Comparison of ENCODE assay signal across 8 cellular contexts in the genomic region with DNA sequence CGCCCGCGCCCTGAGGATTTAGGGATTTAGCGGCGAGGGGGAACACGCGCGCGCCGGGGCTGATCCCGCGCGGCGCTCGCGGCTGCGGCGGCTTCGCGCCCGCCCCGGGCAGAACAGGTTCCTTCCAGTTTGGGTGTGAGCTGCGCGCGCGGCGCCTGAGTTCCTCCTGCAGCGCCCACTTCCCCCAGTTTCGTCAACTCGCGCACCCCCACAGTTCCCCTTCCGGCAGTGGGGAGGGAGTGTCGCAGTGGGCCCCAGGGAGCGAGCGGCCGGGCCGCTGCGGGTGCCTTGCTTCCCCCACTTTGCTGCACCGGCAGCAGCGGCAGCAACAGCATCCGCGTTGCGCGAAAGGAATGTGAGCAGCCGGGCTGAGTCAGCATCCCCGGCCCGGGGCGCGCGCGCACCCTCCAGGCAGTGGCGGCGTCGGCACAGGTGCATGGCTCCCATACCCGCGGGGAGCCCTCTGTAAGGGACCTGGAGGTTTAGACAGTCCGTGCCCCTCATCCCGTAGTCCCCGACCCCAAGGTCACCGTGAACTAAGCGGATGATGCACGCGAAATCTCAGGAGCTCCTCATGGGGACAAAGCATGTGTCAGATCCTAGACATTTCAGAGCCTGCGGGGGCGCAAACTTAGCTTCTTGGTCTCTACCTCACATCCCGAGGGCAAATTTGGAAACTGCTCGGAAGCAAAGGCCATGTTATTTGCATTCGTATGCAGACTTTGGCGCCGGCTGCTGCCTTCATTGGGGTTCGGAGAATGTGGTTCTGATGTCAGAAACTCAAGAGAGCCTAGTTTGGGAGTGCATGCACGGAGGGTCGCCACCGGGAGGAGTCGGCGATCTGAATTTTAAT. TPM values are rescaled to one million over a fixed set of nuclear protein-coding genes. Genes with fewer than 3 reads are reported as not detected.
DNase-seq lines count a peak whose midpoint lies in the region; ATAC-seq and TF ChIP-seq lines count a peak whose summit lies in the region.

No MANE protein-coding gene starts in this region.

- TF ChIP-seq POLR2A in right lobe of liver (IDR thresholded peaks at IDR 0.05): peak; percentile 69

- H3K4me3 ChIP-seq in right lobe of liver: peak overlapping the region; percentile 56 to 60 (median 57)

- intact Hi-C loops in activated CD4-positive, alpha-beta T cell treated with anti-CD3 and anti-CD28 coated beads for 36 hours (cut with DNase I, micrococcal nuclease): loop anchor here (1.0 to 5.0 kb wide), 16 partner anchors 34 to 1035 kb away; a partner anchor contains a TSS
- intact Hi-C loops in right lobe of liver (cut with DNase I): no loop called here

- 3% methylated on average over 38 of the region's 76 CpGs for WGBS in right lobe of liver (ENCODE audit: insufficient coverage, low coverage, low lambda C conversion rate, missing lambda C conversion rate)

- POLR2A ChIA-PET in activated CD4-positive, alpha-beta T cell treated with anti-CD3 and anti-CD28 coated beads for 36 hours (lab: Charles Lee): interaction anchor here (0.5 to 2.5 kb wide), 10 partner anchors 33 to 169 kb away, joined by 3 to 9 read pairs (median 3); a partner anchor contains a TSS

- H3K4me1 ChIP-seq in right lobe of liver: peaks cover 0 to 16% (median 2%) of the 10 kb centered on the region in 4 donors

- H3K27me3 Mint-ChIP-seq in activated CD4-positive, alpha-beta T cell treated with anti-CD3 and anti-CD28 coated beads for 36 hours: no peaks in the 10 kb centered on the region

- H3K4me3 Mint-ChIP-seq in activated CD4-positive, alpha-beta T cell treated with anti-CD3 and anti-CD28 coated beads for 36 hours: peak overlapping the region; percentile 77

- peaks cover 0 to 7% of the 10 kb centered on the region in 2 donors for H3K27me3 ChIP-seq in right lobe of liver

- peak overlapping the region; percentile 61 for H3K27ac Mint-ChIP-seq in activated CD4-positive, alpha-beta T cell treated with anti-CD3 and anti-CD28 coated beads for 36 hours

- peak; percentile 36 for ATAC-seq in GM18520 (IDR thresholded peaks at IDR 0.05; ENCODE audit: unreplicated experiment)
- ATAC-seq in HG03039 (IDR thresholded peaks at IDR 0.05; ENCODE audit: unreplicated experiment): peak; percentile 50
- peak; percentile 71 for ATAC-seq in activated CD4-positive, alpha-beta T cell treated with anti-CD3 and anti-CD28 coated beads for 36 hours
- peak; percentile 74 to 78 (median 74) for ATAC-seq in right lobe of liver

- DNase-seq in A172 (ENCODE audit: low spot score) (peak; percentile 65), NCI-H2227 (lab: John Stamatoyannopoulos, UW; ENCODE audit: unreplicated experiment) (peak; percentile 68), right lobe of liver (peak; percentile 80 to 90 (median 85))
- peak; percentile 92 for DNase-seq in activated CD4-positive, alpha-beta T cell treated with anti-CD3 and anti-CD28 coated beads for 36 hours
- peak; percentile 82 to 90 for DNase-seq in stimulated activated CD4-positive, alpha-beta T cell treated with anti-CD3 and anti-CD28 coated beads, Interleukin-4, amount 100 ng/mL, for 4 hours

- H3K36me3 Mint-ChIP-seq in activated CD4-positive, alpha-beta T cell treated with anti-CD3 and anti-CD28 coated beads for 36 hours (ENCODE audit: low read depth): peaks cover 4% of the 10 kb centered on the region

- no peaks in the 10 kb centered on the region for H3K36me3 ChIP-seq in right lobe of liver

- no peaks in the 10 kb centered on the region for H3K9me3 ChIP-seq in right lobe of liver

- CTCF ChIA-PET in activated CD4-positive, alpha-beta T cell treated with anti-CD3 and anti-CD28 coated beads for 36 hours (lab: Charles Lee): interaction anchor here (0.6 to 1.6 kb wide), 7 partner anchors 55 to 210 kb away, joined by 3 to 16 read pairs (median 4); no protein-coding TSS in a partner anchor

- no peaks in the 10 kb centered on the region for H3K9me3 Mint-ChIP-seq in activated CD4-positive, alpha-beta T cell treated with anti-CD3 and anti-CD28 coated beads for 36 hours (ENCODE audit: low read depth)

- TF ChIP-seq CTCF in right lobe of liver (IDR thresholded peaks at IDR 0.05): no peak

- peak overlapping the region; percentile 29 for H3K27ac ChIP-seq in cingulate gyrus (ENCODE audit: low read depth, low read length)
- H3K27ac ChIP-seq in right lobe of liver: peak overlapping the region; percentile 60 to 76 (median 62)

- H3K4me1 Mint-ChIP-seq in activated CD4-positive, alpha-beta T cell treated with anti-CD3 and anti-CD28 coated beads for 36 hours: peaks cover 68% of the 10 kb centered on the region

RNA-seq across cellular contexts. Expression of a gene that starts 0.8 kb away (rescaled TPM):
- 0.77 and 5.6 TPM in 2 replicates for total RNA-seq in A172 (2014; rRNA removed; shearing (Covaris generic))
- total RNA-seq in activated CD4-positive, alpha-beta T cell treated with anti-CD3 and anti-CD28 coated beads for 36 hours: 10 to 100 TPM in 1 of 2 experiments, 1 to 10 TPM in 1; 7.8 to 10.9 TPM
- total RNA-seq in right lobe of liver: 1 to 10 TPM; 1.2 to 3.3 (median 2.5) TPM

RNA-seq across cellular contexts. Expression of a gene that starts 1.1 kb away (rescaled TPM):
- 0.48 and 5.3 TPM in 2 replicates for total RNA-seq in A172 (2014; rRNA removed; shearing (Covaris generic))
- 1 to 10 TPM; 2.9 to 3.2 TPM for total RNA-seq in activated CD4-positive, alpha-beta T cell treated with anti-CD3 and anti-CD28 coated beads for 36 hours
- total RNA-seq in right lobe of liver: 1 to 10 TPM in 1 of 6 experiments, under 1 TPM in 5; 0.19 to 1.2 (median 0.45) TPM

RNA-seq across cellular contexts. Expression of a gene that starts 44.2 kb away (rescaled TPM):
- 165 and 202 TPM in 2 replicates for total RNA-seq in A172 (2014; rRNA removed; shearing (Covaris generic))
- 100 to 1,000 TPM; 119 to 150 TPM for total RNA-seq in activated CD4-positive, alpha-beta T cell treated with anti-CD3 and anti-CD28 coated beads for 36 hours
- 10 to 100 TPM; 15.3 to 31.2 (median 18.2) TPM for total RNA-seq in right lobe of liver

Comparison
In these comparisons a context has a peak if more than half of its experiments do, and no peak if none do; other contexts are left out.
1. Peak in every context shown above with its lines: DNase-seq, ATAC-seq, H3K4me3 ChIP-seq and H3K27ac ChIP-seq.
2. intact Hi-C loops: an anchor here in activated CD4-positive, alpha-beta T cell treated with anti-CD3 and anti-CD28 coated beads for 36 hours (1.0 to 5.0 kb wide); none called in right lobe of liver.